ENCODE assay signal across 9 cellular contexts in the genomic region with DNA sequence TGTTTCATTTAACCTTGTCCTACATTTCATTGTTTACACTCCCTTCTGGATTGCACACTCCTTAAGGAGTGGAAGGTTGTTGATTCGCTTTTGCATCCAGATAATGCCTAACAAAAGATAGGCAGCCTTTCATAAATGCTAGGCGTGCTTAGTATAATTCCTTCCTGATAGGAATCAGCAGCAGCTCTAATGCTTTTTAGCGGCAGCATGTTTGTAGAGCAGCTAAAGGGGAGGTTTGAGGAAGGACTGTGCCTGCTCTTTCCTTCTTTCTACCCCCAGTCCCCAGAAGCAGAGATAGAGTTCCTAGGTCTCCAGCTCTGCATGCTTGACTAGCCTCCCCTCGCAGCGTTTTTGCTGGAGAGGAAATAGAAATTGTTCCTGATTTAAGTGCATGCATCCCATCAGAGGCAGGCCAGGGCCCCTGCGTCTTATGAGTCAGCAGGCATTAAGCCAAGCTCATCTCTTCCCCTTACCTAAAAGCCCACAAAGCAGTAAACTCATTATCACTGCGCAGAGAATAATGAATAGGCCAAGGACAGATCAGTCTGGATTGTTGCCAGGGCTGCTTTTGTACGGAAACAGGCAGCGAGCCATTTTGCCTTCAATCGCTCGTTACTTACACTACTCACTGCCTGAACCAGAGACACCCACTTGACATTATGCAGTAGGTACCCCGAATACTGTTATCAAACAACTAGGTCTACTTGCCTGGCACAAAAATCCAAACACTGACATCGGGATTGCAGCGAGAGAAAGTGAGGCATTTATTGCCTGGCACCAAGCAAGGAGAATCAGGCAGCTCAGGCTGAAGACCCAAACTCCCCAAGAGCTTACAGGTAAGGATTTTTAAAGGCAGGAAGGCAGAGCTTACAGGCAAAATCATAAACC. TPM values are rescaled to one million over a fixed set of nuclear protein-coding genes. Genes with fewer than 3 reads are reported as not detected.
A peak's percentile ranks its signal among the peaks of the same experiment; 100 is the strongest.
DNase-seq lines count a peak whose midpoint lies in the region; ATAC-seq and TF ChIP-seq lines count a peak whose summit lies in the region.
"Had no signal": no experiment of that assay in that cellular context is flagged by ENCODE, and none has a peak within 500 bp of the region (broad histone marks: within the 10 kb centered on the region; RNA-seq: fewer than 3 reads in every experiment).

No MANE protein-coding gene starts in this region.

- TF ChIP-seq RAD21 in SK-N-SH (IDR thresholded peaks at IDR 0.05; ENCODE audit: low read length) = no peak

- peak overlapping the region; percentile 80 for H2AFZ ChIP-seq in SK-N-SH (ENCODE audit: low read depth)

- peak; percentile 25 to 83; a peak in 3 of 4 replicates for TF ChIP-seq EP300 in SK-N-SH (IDR thresholded peaks at IDR 0.05; ENCODE audit: borderline replicate concordance in 1 of 2, low read depth in 1 of 2, low read length in 1 of 2)

- H3K9me3 ChIP-seq in SK-N-SH = no peaks in the 10 kb centered on the region
- H3K9me3 ChIP-seq in heart right ventricle = no peaks in the 10 kb centered on the region
- no peaks in the 10 kb centered on the region for H3K9me3 ChIP-seq in subcutaneous abdominal adipose tissue (ENCODE audit: control insufficient read depth in 5 of 5, low read length in 5 of 5)

- no peaks in the 10 kb centered on the region for H3K27me3 Mint-ChIP-seq in Calu3 (ENCODE audit: unreplicated experiment)

- WGBS in SK-N-SH (ENCODE audit: low lambda C conversion rate) = 7% methylated on average over 14 of the region's 14 CpGs
- 10 to 12% methylated on average over 14 of the region's 14 CpGs for WGBS in heart right ventricle, 2 donors

- H3K4me3 Mint-ChIP-seq in Calu3 (ENCODE audit: low read depth, unreplicated experiment) = peak overlapping the region; percentile 43
- H3K4me3 Mint-ChIP-seq: activated naive CD8-positive, alpha-beta T cell treated with anti-CD3 and anti-CD28 coated beads, Interleukin-2, amount 10 ng/mL, durations not matched to agents 7 days and 5 days had no signal

- no peak overlapping the region for H3K27ac Mint-ChIP-seq in Calu3 (ENCODE audit: unreplicated experiment)
- H3K27ac Mint-ChIP-seq: activated naive CD8-positive, alpha-beta T cell treated with anti-CD3 and anti-CD28 coated beads, Interleukin-2, amount 10 ng/mL, durations not matched to agents 7 days and 5 days had no signal

- no peaks in the 10 kb centered on the region for H4K20me1 ChIP-seq in SK-N-SH (ENCODE audit: insufficient read depth)

- H3K4me2 ChIP-seq in SK-N-SH = peak overlapping the region; percentile 71

- no peak for TF ChIP-seq CTCF in Calu3 (IDR thresholded peaks at IDR 0.05; ENCODE audit: unreplicated experiment)
- no peak for TF ChIP-seq CTCF in SK-N-SH (IDR thresholded peaks at IDR 0.05)
- no peak for TF ChIP-seq CTCF in heart right ventricle (IDR thresholded peaks at IDR 0.05)
- no peak for TF ChIP-seq CTCF in coronary artery (IDR thresholded peaks at IDR 0.05)

- H3K36me3 Mint-ChIP-seq in Calu3 (ENCODE audit: insufficient read depth, unreplicated experiment) = peaks cover 4% of the 10 kb centered on the region
- H3K36me3 Mint-ChIP-seq: activated naive CD8-positive, alpha-beta T cell treated with anti-CD3 and anti-CD28 coated beads, Interleukin-2, amount 10 ng/mL, durations not matched to agents 7 days and 5 days had no signal

- H3K4me1 ChIP-seq in SK-N-SH (ENCODE audit: control insufficient read depth in 1 of 2, insufficient read depth in 2 of 2, low read depth in 1 of 2, low read length in 1 of 2) = peaks cover 17 to 23% of the 10 kb centered on the region in 2 experiments; a peak in 3 of 4 replicates
- H3K4me1 ChIP-seq in heart right ventricle = peaks cover 0 to 37% (median 24%) of the 10 kb centered on the region in 9 donors
- peaks cover 11 to 28% (median 23%) of the 10 kb centered on the region in 5 donors for H3K4me1 ChIP-seq in subcutaneous abdominal adipose tissue (ENCODE audit: control insufficient read depth in 5 of 5, insufficient read depth in 5 of 5, low read length in 5 of 5)

- DNase-seq in Calu3 (peak; percentile 41), NCI-H1417 (lab: John Stamatoyannopoulos, UW) (peak; percentile 76 to 98 (median 95)), SK-N-SH (peak; percentile 79), heart right ventricle (peak in 1 of 2 donors; percentile 36), coronary artery (ENCODE audit: low spot score) (no peak)
- no peak for DNase-seq in stimulated activated CD4-positive, alpha-beta T cell treated with anti-CD3 and anti-CD28 coated beads, Interleukin-4, amount 100 ng/mL, for 24 hours
- DNase-seq: activated naive CD8-positive, alpha-beta T cell treated with anti-CD3 and anti-CD28 coated beads, Interleukin-2, amount 10 ng/mL, durations not matched to agents 7 days and 5 days had no signal

- peak overlapping the region; percentile 58 to 92 for H3K27ac ChIP-seq in SK-N-SH (ENCODE audit: low read depth in 2 of 2, low read length in 1 of 2)
- peak overlapping the region in 1 of 10 donors; percentile 37 for H3K27ac ChIP-seq in heart right ventricle
- H3K27ac ChIP-seq in subcutaneous abdominal adipose tissue (ENCODE audit: low read depth, low read length) = no peak overlapping the region
- no peak overlapping the region for H3K27ac ChIP-seq in coronary artery

- H3K36me3 ChIP-seq in SK-N-SH (replicated peaks in 1 of 2; ENCODE audit: control insufficient read depth in 1 of 2, insufficient read depth in 2 of 2, low read length in 1 of 2) (no peaks in the 10 kb centered on the region), heart right ventricle (no peaks in the 10 kb centered on the region), subcutaneous abdominal adipose tissue (ENCODE audit: control insufficient read depth in 5 of 5, insufficient read depth in 5 of 5, low read length in 5 of 5) (no peaks in the 10 kb centered on the region)

- no peaks in the 10 kb centered on the region for H3K27me3 ChIP-seq in SK-N-SH (ENCODE audit: insufficient read depth)
- H3K27me3 ChIP-seq in heart right ventricle = no peaks in the 10 kb centered on the region
- H3K27me3 ChIP-seq in subcutaneous abdominal adipose tissue (ENCODE audit: control insufficient read depth in 5 of 5, insufficient read depth in 4 of 5, low read length in 5 of 5) = no peaks in the 10 kb centered on the region

- peaks cover 21% of the 10 kb centered on the region for H3F3A ChIP-seq in SK-N-SH (replicated peaks; ENCODE audit: insufficient read depth)

- POLR2A ChIA-PET in SK-N-SH (lab: Yijun Ruan, JAX) = interaction anchor here (1.1 to 1.3 kb wide), 2 partner anchors 14 to 127 kb away, joined by 3 read pairs; no protein-coding TSS in a partner anchor

- H3K4me3 ChIP-seq in SK-N-SH (ENCODE audit: low read depth in 2 of 2, low read length in 1 of 2) = peak overlapping the region; percentile 16 to 21; a peak in 2 of 4 replicates
- peak overlapping the region in 1 of 10 donors; percentile 20 for H3K4me3 ChIP-seq in heart right ventricle
- peak overlapping the region; percentile 2 to 47 (median 37) for H3K4me3 ChIP-seq in subcutaneous abdominal adipose tissue (ENCODE audit: low read depth in 1 of 5, low read length in 5 of 5)
- no peak overlapping the region for H3K4me3 ChIP-seq in coronary artery

- no TSS peak for BruUV-seq in Calu3 (replicated peaks; lab: Mats Ljungman, UMichigan)

- CTCF ChIA-PET in Calu3 (lab: Charles Lee) = interaction anchor here (0.5 to 0.6 kb wide), 2 partner anchors 22 to 295 kb away, joined by 4 to 9 read pairs; no protein-coding TSS in a partner anchor
- CTCF ChIA-PET in SK-N-SH (lab: Yijun Ruan, JAX) = interaction anchor here (0.8 to 2.0 kb wide), 4 partner anchors 8 to 200 kb away, joined by 3 to 20 read pairs (median 4); no protein-coding TSS in a partner anchor

- peaks cover 45% of the 10 kb centered on the region for H3K4me1 Mint-ChIP-seq in Calu3 (ENCODE audit: low read depth, unreplicated experiment)

- H3K9ac ChIP-seq in SK-N-SH (no peak overlapping the region; the same call in 1 of the 2 replicates), subcutaneous abdominal adipose tissue (ENCODE audit: low read length in 5 of 5) (peak overlapping the region in 3 of 5 donors; percentile 10 to 49 (median 43))

- H3K79me2 ChIP-seq in SK-N-SH (ENCODE audit: insufficient read depth) = no peaks in the 10 kb centered on the region

- H3K9me2 ChIP-seq in SK-N-SH = no peaks in the 10 kb centered on the region

- no peaks in the 10 kb centered on the region for H3K9me3 Mint-ChIP-seq in Calu3 (ENCODE audit: low read depth, unreplicated experiment)
- H3K9me3 Mint-ChIP-seq: activated naive CD8-positive, alpha-beta T cell treated with anti-CD3 and anti-CD28 coated beads, Interleukin-2, amount 10 ng/mL, durations not matched to agents 7 days and 5 days had no signal

- intact Hi-C loops in Calu3 (cut with micrococcal nuclease; ENCODE audit: unreplicated experiment) = loop anchor here (10.0 kb wide), 1 partner anchor 140 kb away; no protein-coding TSS in a partner anchor
- intact Hi-C loops in heart right ventricle (cut with DNase I) = loop anchor here in 2 of 10 donors (10.0 kb wide), 1 partner anchor 120 kb away; no protein-coding TSS in a partner anchor

- peak in 7 of 8 donors; percentile 34 to 81 (median 59) for ATAC-seq in heart right ventricle
- ATAC-seq in HG02852 (IDR thresholded peaks at IDR 0.05; ENCODE audit: unreplicated experiment) = no peak

TF ChIP-seq in SK-N-SH, 30 proteins besides CTCF, POLR2A, EP300 and RAD21 (continues in another document):
- TF ChIP-seq PBX3 (IDR thresholded peaks at IDR 0.05) = peak; percentile 73; the same call in 1 of the 2 replicates
- 0 out of 2 replicates have a peak, but pooled peaks have one; percentile 29 for TF ChIP-seq TAF1 (IDR thresholded peaks at IDR 0.05; ENCODE audit: borderline replicate concordance, low read depth, low read length)
- peak; percentile 85 for TF ChIP-seq TCF12 (IDR thresholded peaks at IDR 0.05)
- TF ChIP-seq EZH2phosphoT487 (IDR thresholded peaks at IDR 0.05; ENCODE audit: borderline replicate concordance, low read depth) = no peak

RNA-seq across cellular contexts. Expression of gene TBPL2, which starts 14.1 kb away (rescaled TPM):
- total RNA-seq in Calu3 (2022) = not detected in 2 replicates
- not detected in 2 replicates for polyA plus RNA-seq in SK-N-SH (2012; rRNA removed)
- polyA plus RNA-seq in SK-N-SH (2012; cell fraction: cytosol; rRNA removed) = not detected in 2 replicates
- not detected in 2 replicates for polyA plus RNA-seq in SK-N-SH (2012; cell fraction: nucleus; rRNA removed)
- not detected for total RNA-seq in heart right ventricle
- polyA plus RNA-seq in heart right ventricle = not detected
- total RNA-seq: activated naive CD8-positive, alpha-beta T cell treated with anti-CD3 and anti-CD28 coated beads, Interleukin-2, amount 10 ng/mL, durations not matched to agents 7 days and 5 days had no signal

RNA-seq across cellular contexts. Expression of gene ATG14, which starts 42.9 kb away (rescaled TPM):
- total RNA-seq in Calu3 (2022) (8.1 and 9.4 TPM in 2 replicates), heart right ventricle (10 to 100 TPM in 9 of 10 donors, 1 to 10 TPM in 1; 8.9 to 18.1 (median 15.3) TPM)
- polyA plus RNA-seq in SK-N-SH (2012; rRNA removed) (4.3 and 5.4 TPM in 2 replicates), heart right ventricle (10 to 100 TPM in 1 of 2 donors, 1 to 10 TPM in 1; 3.5 to 21.9 TPM)
- polyA plus RNA-seq in SK-N-SH (2012; cell fraction: cytosol; rRNA removed) = 3.5 and 3.6 TPM in 2 replicates
- 11.4 and 17.3 TPM in 2 replicates for polyA plus RNA-seq in SK-N-SH (2012; cell fraction: nucleus; rRNA removed)

Comparison
In these comparisons a context has a peak if more than half of its experiments do, and no peak if none do; other contexts are left out.
1. DNase-seq: peak in Calu3 (single experiment), NCI-H1417 (3 of 3) and SK-N-SH (single experiment); none in coronary artery (single experiment) and stimulated activated CD4-positive, alpha-beta T cell treated with anti-CD3 and anti-CD28 coated beads, Interleukin-4, amount 100 ng/mL, for 24 hours (single experiment).
2. H3K27ac ChIP-seq: peak in SK-N-SH (2 of 2); none in subcutaneous abdominal adipose tissue (single experiment) and coronary artery (0 of 2).